Comparison of ENCODE assay signal across 8 cellular contexts in genomic region chr1:161226759-161227158, GRCh38. TPM values are rescaled to one million over a fixed set of nuclear protein-coding genes. Genes with fewer than 3 reads are reported as not detected.
DNase-seq lines count a peak whose midpoint lies in the region; ATAC-seq and TF ChIP-seq lines count a peak whose summit lies in the region.

No MANE protein-coding gene starts in this region.

- POLR2A ChIA-PET in PC-3 (lab: Charles Lee; ENCODE audit: unreplicated experiment) = no interaction called here

- H3K4me3 ChIP-seq in GM08714 (ENCODE audit: low read length) = peak overlapping the region; percentile 88
- peak overlapping the region; percentile 79 for H3K4me3 ChIP-seq in PC-3 (ENCODE audit: low read length)
- H3K4me3 ChIP-seq in parathyroid adenoma (ENCODE audit: low read depth, low read length) = peak overlapping the region; percentile 79

- H2AFZ ChIP-seq in PC-3 (ENCODE audit: low read length) (peak overlapping the region; percentile 85), parathyroid adenoma (peak overlapping the region; percentile 90)

- H3K27ac ChIP-seq in PC-3 (ENCODE audit: low read length) (peak overlapping the region; percentile 33), parathyroid adenoma (no peak overlapping the region)

- peak overlapping the region; percentile 98 for H3K27ac Mint-ChIP-seq in endothelial cell (ENCODE audit: unreplicated experiment)

- H3F3A ChIP-seq in PC-3 (ENCODE audit: low read length, unreplicated experiment) = no peaks in the 10 kb centered on the region

- no peaks in the 10 kb centered on the region for H3K27me3 ChIP-seq in PC-3 (ENCODE audit: low read length)
- H3K27me3 ChIP-seq in parathyroid adenoma (ENCODE audit: control insufficient read depth, insufficient read depth, low read length) = no peaks in the 10 kb centered on the region

- H3K4me2 ChIP-seq in PC-3 (ENCODE audit: low read length) (peak overlapping the region; percentile 82), parathyroid adenoma (ENCODE audit: low read length) (peak overlapping the region; percentile 81)

- no peak for TF ChIP-seq CTCF in PC-3 (conservative IDR thresholded peaks at IDR 0.05; ENCODE audit: low read depth, low read length)
- TF ChIP-seq CTCF in endothelial cell (IDR thresholded peaks at IDR 0.05; ENCODE audit: unreplicated experiment) = no peak
- no peak for TF ChIP-seq CTCF in parathyroid adenoma (IDR thresholded peaks at IDR 0.05)

- DNase-seq in PC-3 (no peak), endothelial cell (ENCODE audit: low spot score) (no peak)
- no peak for DNase-seq in central memory CD4-positive, alpha-beta T cell

- H3K27me3 Mint-ChIP-seq in endothelial cell (ENCODE audit: unreplicated experiment) = peaks cover 2% of the 10 kb centered on the region

- intact Hi-C loops in PC-3 (cut with micrococcal nuclease) = loop anchor here (1.0 to 2.0 kb wide), 4 partner anchors 65 to 156 kb away; partner anchors contain the start of gene SDHC

- H3K4me3 Mint-ChIP-seq in endothelial cell (ENCODE audit: unreplicated experiment) = peak overlapping the region; percentile 100

- H3K36me3 Mint-ChIP-seq in endothelial cell (ENCODE audit: low read depth, unreplicated experiment) = peaks cover 14% of the 10 kb centered on the region

- H3K9me3 Mint-ChIP-seq in endothelial cell (ENCODE audit: unreplicated experiment) = no peaks in the 10 kb centered on the region

- H3K79me2 ChIP-seq in PC-3 (ENCODE audit: low read length) = peaks cover 16% of the 10 kb centered on the region
- H3K79me2 ChIP-seq in parathyroid adenoma = no peaks in the 10 kb centered on the region

- TSS peak; percentile 49 for BruUV-seq in PC-3 (replicated peaks; lab: Mats Ljungman, UMichigan)

- CTCF ChIA-PET in PC-3 (lab: Charles Lee) = interaction anchor here (0.6 to 3.0 kb wide), 4 partner anchors 65 to 156 kb away, joined by 3 to 39 read pairs (median 30); no protein-coding TSS in a partner anchor

- H3K9ac ChIP-seq in PC-3 (ENCODE audit: low read length) (peak overlapping the region; percentile 80), parathyroid adenoma (no peak overlapping the region)

- H3K4me1 ChIP-seq in PC-3 (ENCODE audit: insufficient read depth, low read length) = peaks cover 26% of the 10 kb centered on the region
- peaks cover 5% of the 10 kb centered on the region for H3K4me1 ChIP-seq in parathyroid adenoma

- ATAC-seq in PC-3 (peak; percentile 11), GM21367 (IDR thresholded peaks at IDR 0.05; ENCODE audit: unreplicated experiment) (no peak), GM19328 (IDR thresholded peaks at IDR 0.05; ENCODE audit: unreplicated experiment) (no peak), HG03045 (IDR thresholded peaks at IDR 0.05; ENCODE audit: unreplicated experiment) (no peak)

- H3K9me3 ChIP-seq in PC-3 (ENCODE audit: low read length) (no peaks in the 10 kb centered on the region), parathyroid adenoma (ENCODE audit: control insufficient read depth, low read length) (no peaks in the 10 kb centered on the region)

- H3K4me1 Mint-ChIP-seq in endothelial cell (ENCODE audit: unreplicated experiment) = peaks cover 31% of the 10 kb centered on the region

- no peaks in the 10 kb centered on the region for H4K20me1 ChIP-seq in PC-3 (ENCODE audit: low read length)

- H3K36me3 ChIP-seq in PC-3 (ENCODE audit: low read depth, low read length) (peaks cover 22% of the 10 kb centered on the region), parathyroid adenoma (ENCODE audit: control insufficient read depth, insufficient read depth, low read length) (no peaks in the 10 kb centered on the region)

- H3K9me2 ChIP-seq in PC-3 (replicated peaks; ENCODE audit: low read length) = no peaks in the 10 kb centered on the region

RNA-seq across cellular contexts. Expression of gene TOMM40L, which starts 0.9 kb away (rescaled TPM):
- 23.2 and 26.1 TPM in 2 replicates for total RNA-seq in PC-3 (2014; rRNA removed)
- 22.0 TPM for total RNA-seq in endothelial cell (ENCODE audit: unreplicated experiment)

RNA-seq across cellular contexts. Expression of gene APOA2, which starts 3.3 kb away (rescaled TPM):
- total RNA-seq in PC-3 (2014; rRNA removed) (not detected in 2 replicates), endothelial cell (ENCODE audit: unreplicated experiment) (not detected)

RNA-seq across cellular contexts. Expression of gene NR1I3, which starts 11.2 kb away (rescaled TPM):
- total RNA-seq in PC-3 (2014; rRNA removed) (not detected in 2 replicates), endothelial cell (ENCODE audit: unreplicated experiment) (not detected)

RNA-seq across cellular contexts. Expression of gene FCER1G, which starts 11.7 kb away (rescaled TPM):
- total RNA-seq in PC-3 (2014; rRNA removed) = not detected in 2 replicates
- total RNA-seq in endothelial cell (ENCODE audit: unreplicated experiment) = 4.3 TPM

RNA-seq across cellular contexts. Expression of gene NDUFS2, which starts 24.6 kb away (rescaled TPM):
- 168 TPM in 2 replicates for total RNA-seq in PC-3 (2014; rRNA removed)
- total RNA-seq in endothelial cell (ENCODE audit: unreplicated experiment) = 93.1 TPM
